In genomic region chr6:79969784-79970183, GRCh38 we compare ENCODE assay signal across 29 cellular contexts.
"Had no signal": no experiment of that assay in that cellular context is flagged by ENCODE, and none has a peak within 500 bp of the region (broad histone marks: within the 10 kb centered on the region; RNA-seq: fewer than 3 reads in every experiment).

No MANE protein-coding gene starts in this region.

- H3K4me3 ChIP-seq: colonic mucosa, dorsolateral prefrontal cortex, esophagus muscularis mucosa, esophagus squamous epithelium, gastrocnemius medialis, gastroesophageal sphincter, heart left ventricle, heart right ventricle, hepatocyte had no signal

- H3K27ac Mint-ChIP-seq: dendritic cell treated with granulocyte-macrophage colony-stimulating factor and Interleukin-4, amounts not matched to agents 40 ng/mL and 50 ng/mL, for 4 days; effector memory CD8-positive, alpha-beta T cell; endodermal cell had no signal

- H3K4me3 Mint-ChIP-seq: dendritic cell treated with granulocyte-macrophage colony-stimulating factor and Interleukin-4, amounts not matched to agents 40 ng/mL and 50 ng/mL, for 4 days; effector memory CD8-positive, alpha-beta T cell; endodermal cell had no signal

- H3K4me1 Mint-ChIP-seq: endodermal cell had no signal

- FAIRE-seq: endometrium, endothelial cell of umbilical vein, frontal cortex had no signal

- H3K4me1 ChIP-seq: colonic mucosa, esophagus muscularis mucosa, esophagus squamous epithelium, foreskin keratinocyte, gastrocnemius medialis, gastroesophageal sphincter, heart left ventricle, heart right ventricle had no signal

- DNase-seq: colonic mucosa; cortex of kidney; dermis blood vessel endothelial cell; dorsolateral prefrontal cortex; effector CD4-positive, alpha-beta T cell; effector CD8-positive, alpha-beta T cell; effector memory CD4-positive, alpha-beta T cell; effector memory CD8-positive, alpha-beta T cell; endodermal cell; erythroblast; esophagus squamous epithelium; foreskin fibroblast; foreskin keratinocyte; foreskin melanocyte; gastrocnemius medialis; glutamatergic neuron; head of caudate nucleus; heart left ventricle; heart right ventricle; hippocampal formation had no signal

- H3K27me3 ChIP-seq: colonic mucosa, dorsolateral prefrontal cortex, esophagus muscularis mucosa, esophagus squamous epithelium, gastrocnemius medialis, gastroesophageal sphincter, heart left ventricle, heart right ventricle, hepatocyte had no signal

- H3K27ac ChIP-seq: colonic mucosa, dorsolateral prefrontal cortex, epithelial cell of prostate, esophagus muscularis mucosa, esophagus squamous epithelium, foreskin keratinocyte, gastrocnemius medialis, gastroesophageal sphincter, heart left ventricle, heart right ventricle, hepatocyte had no signal

- ATAC-seq: effector memory CD8-positive, alpha-beta T cell; esophagus mucosa; foreskin keratinocyte; gastrocnemius medialis; gastroesophageal sphincter; heart left ventricle; heart right ventricle had no signal

- H3K27me3 Mint-ChIP-seq: dendritic cell treated with granulocyte-macrophage colony-stimulating factor and Interleukin-4, amounts not matched to agents 40 ng/mL and 50 ng/mL, for 4 days had no signal

- H3K4me2 ChIP-seq: hepatocyte had no signal

- H2AFZ ChIP-seq: hepatocyte had no signal

- H3K79me2 ChIP-seq: hepatocyte had no signal

- H3K9me3 ChIP-seq: colonic mucosa had no signal

- H3K36me3 ChIP-seq: colonic mucosa, esophagus muscularis mucosa, esophagus squamous epithelium, gastrocnemius medialis, gastroesophageal sphincter, heart left ventricle, heart right ventricle had no signal
